26 cellular contexts compared by ENCODE assay signal in the genomic region with DNA sequence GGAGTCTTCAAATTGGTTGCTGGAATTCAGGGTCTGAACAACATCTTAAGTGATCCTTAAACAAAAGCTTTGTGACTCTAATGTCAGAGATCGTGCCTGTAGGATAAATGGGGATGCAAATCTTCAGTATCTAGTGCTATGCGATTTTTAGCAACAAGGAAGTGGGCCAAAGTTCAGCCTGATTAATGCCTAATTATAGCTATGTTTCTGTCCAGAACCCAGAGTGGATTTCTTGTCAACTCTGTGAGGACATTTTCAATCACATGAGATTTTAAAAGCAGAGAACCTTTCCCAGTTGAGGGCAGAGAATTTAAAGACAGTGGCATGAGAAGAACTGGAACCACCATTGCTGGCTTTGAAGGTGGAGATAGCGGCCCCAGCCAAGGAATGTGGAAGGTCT.
DNase-seq lines count a peak whose midpoint lies in the region; ATAC-seq and TF ChIP-seq lines count a peak whose summit lies in the region.
"Had no signal": no experiment of that assay in that cellular context is flagged by ENCODE, and none has a peak within 500 bp of the region (broad histone marks: within the 10 kb centered on the region; RNA-seq: fewer than 3 reads in every experiment).

No MANE protein-coding gene starts in this region.

- H3K4me1 Mint-ChIP-seq in naive thymus-derived CD4-positive, alpha-beta T cell = no peaks in the 10 kb centered on the region
- H3K4me1 Mint-ChIP-seq: CD14-positive monocyte; CD4-positive, alpha-beta memory T cell; CD4-positive, CD25-positive, alpha-beta regulatory T cell; CD8-positive, alpha-beta memory T cell had no signal

- H3K27ac ChIP-seq in left ventricle myocardium inferior (replicated peaks) = peak overlapping the region; percentile 50
- H3K27ac ChIP-seq in right cardiac atrium (ENCODE audit: low read length) = no peak overlapping the region
- H3K27ac ChIP-seq in Karpas-422 (ENCODE audit: low read length) = no peak overlapping the region
- no peak overlapping the region for H3K27ac ChIP-seq in naive thymus-derived CD4-positive, alpha-beta T cell (ENCODE audit: low read depth, low read length)
- H3K27ac ChIP-seq: BLaER1 had no signal

- ATAC-seq in Right ventricle myocardium inferior (no peak), right cardiac atrium (peak; percentile 38 to 40), left cardiac atrium (no peak)
- ATAC-seq in naive thymus-derived CD4-positive, alpha-beta T cell = no peak
- ATAC-seq: GM12878 had no signal

- no peaks in the 10 kb centered on the region for H3K27me3 Mint-ChIP-seq in naive thymus-derived CD4-positive, alpha-beta T cell
- H3K27me3 Mint-ChIP-seq: CD4-positive, alpha-beta memory T cell; CD4-positive, CD25-positive, alpha-beta regulatory T cell; CD8-positive, alpha-beta memory T cell had no signal

- CTCF ChIA-PET in naive thymus-derived CD4-positive, alpha-beta T cell (lab: Charles Lee) = no interaction called here

- WGBS in right cardiac atrium = 58% methylated on average over 3 of the region's 3 CpGs

- H3K9me2 ChIP-seq in Karpas-422 (replicated peaks; ENCODE audit: insufficient read depth, low read length) = no peaks in the 10 kb centered on the region

- H3K4me3 Mint-ChIP-seq in naive thymus-derived CD4-positive, alpha-beta T cell = no peak overlapping the region
- H3K4me3 Mint-ChIP-seq: CD14-positive monocyte; CD4-positive, alpha-beta memory T cell; CD8-positive, alpha-beta memory T cell had no signal

- H3K36me3 Mint-ChIP-seq in naive thymus-derived CD4-positive, alpha-beta T cell = no peaks in the 10 kb centered on the region
- H3K36me3 Mint-ChIP-seq: CD14-positive monocyte; CD4-positive, alpha-beta memory T cell; CD4-positive, CD25-positive, alpha-beta regulatory T cell; CD8-positive, alpha-beta memory T cell had no signal

- no peaks in the 10 kb centered on the region for H4K20me1 ChIP-seq in Karpas-422 (ENCODE audit: insufficient read depth, low read depth, low read length)
- H4K20me1 ChIP-seq: BLaER1 had no signal

- H3K9ac ChIP-seq in Karpas-422 (ENCODE audit: low read length) = no peak overlapping the region
- H3K9ac ChIP-seq: BLaER1 had no signal

- no peaks in the 10 kb centered on the region for H3K27me3 ChIP-seq in left ventricle myocardium inferior (ENCODE audit: low read depth)
- H3K27me3 ChIP-seq in right cardiac atrium (ENCODE audit: control insufficient read depth, insufficient read depth) = no peaks in the 10 kb centered on the region
- no peaks in the 10 kb centered on the region for H3K27me3 ChIP-seq in Karpas-422 (ENCODE audit: low read length)
- H3K27me3 ChIP-seq in neuron (ENCODE audit: insufficient read depth, low read length) = no peaks in the 10 kb centered on the region
- H3K27me3 ChIP-seq in naive thymus-derived CD4-positive, alpha-beta T cell (ENCODE audit: control insufficient read depth in 2 of 2, insufficient read depth in 2 of 2, low read length in 2 of 2) = no peaks in the 10 kb centered on the region
- H3K27me3 ChIP-seq: BE2C, BLaER1 had no signal

- DNase-seq in left ventricle myocardium inferior (no peak), Right ventricle myocardium inferior (ENCODE audit: missing footprints) (no peak), right cardiac atrium (no peak), left cardiac atrium (no peak), Karpas-422 (no peak), NCI-H2171 (lab: John Stamatoyannopoulos, UW) (no peak)
- DNase-seq in naive thymus-derived CD4-positive, alpha-beta T cell = no peak
- DNase-seq: 8988T; ACHN; BE2C; C1 segment of cervical spinal cord; CD4-positive, alpha-beta memory T cell; CD4-positive, CD25-positive, alpha-beta regulatory T cell; CD8-positive, alpha-beta memory T cell; COR-L47; DMS 273 treated with DMSO at 0.1 percent for 48 hours; DMS153; DMS53; DMS79; DND-41; EL; GDM1 had no signal

- H3K79me2 ChIP-seq in Karpas-422 (ENCODE audit: low read length) = no peaks in the 10 kb centered on the region

- POLR2A ChIA-PET in naive thymus-derived CD4-positive, alpha-beta T cell (lab: Charles Lee) = no interaction called here

- H3K4me3 ChIP-seq in left ventricle myocardium inferior (no peak overlapping the region), right cardiac atrium (ENCODE audit: low read length) (no peak overlapping the region), Karpas-422 (ENCODE audit: low read length) (no peak overlapping the region), neuron (ENCODE audit: low read length) (no peak overlapping the region)
- no peak overlapping the region for H3K4me3 ChIP-seq in naive thymus-derived CD4-positive, alpha-beta T cell (ENCODE audit: low read length)
- H3K4me3 ChIP-seq: BLaER1, GM12878 had no signal

- no peaks in the 10 kb centered on the region for H3K4me1 ChIP-seq in left ventricle myocardium inferior
- no peaks in the 10 kb centered on the region for H3K4me1 ChIP-seq in right cardiac atrium (ENCODE audit: control insufficient read depth, insufficient read depth, low read length)
- 0 out of 2 replicates have a peak, but pooled peaks cover 4% of the 10 kb centered on the region for H3K4me1 ChIP-seq in Karpas-422 (ENCODE audit: low read length)
- H3K4me1 ChIP-seq in neuron (ENCODE audit: insufficient read depth, low read length) = no peaks in the 10 kb centered on the region
- H3K4me1 ChIP-seq in naive thymus-derived CD4-positive, alpha-beta T cell (ENCODE audit: control insufficient read depth in 2 of 2, insufficient read depth in 2 of 2, low read length in 2 of 2) = no peaks in the 10 kb centered on the region
- H3K4me1 ChIP-seq: BLaER1 had no signal

- no peak for TF ChIP-seq CTCF in left ventricle myocardium inferior (IDR thresholded peaks at IDR 0.05; ENCODE audit: borderline replicate concordance)

- H3K36me3 ChIP-seq in left ventricle myocardium inferior (no peaks in the 10 kb centered on the region), Karpas-422 (ENCODE audit: insufficient read depth, low read length) (no peaks in the 10 kb centered on the region), neuron (ENCODE audit: insufficient read depth, low read length) (no peaks in the 10 kb centered on the region)
- no peaks in the 10 kb centered on the region for H3K36me3 ChIP-seq in naive thymus-derived CD4-positive, alpha-beta T cell (ENCODE audit: control insufficient read depth in 2 of 3, insufficient read depth in 3 of 3, low read length in 3 of 3)
- H3K36me3 ChIP-seq: BE2C, BLaER1 had no signal

- H3K9me3 Mint-ChIP-seq in naive thymus-derived CD4-positive, alpha-beta T cell = peaks cover 0 to 8% (median 0%) of the 10 kb centered on the region in 11 donors

- H2AFZ ChIP-seq in Karpas-422 (ENCODE audit: low read length) (peak overlapping the region; percentile 63), neuron (ENCODE audit: low read depth, low read length) (peak overlapping the region; percentile 61)

- H3K4me2 ChIP-seq in Karpas-422 (ENCODE audit: low read depth, low read length, poor library complexity, severe bottlenecking) = no peak overlapping the region
- H3K4me2 ChIP-seq: BLaER1 had no signal

- intact Hi-C loops in left ventricle myocardium inferior (cut with micrococcal nuclease) = no loop called here
- intact Hi-C loops in Right ventricle myocardium inferior (cut with DNase I) = no loop called here
- intact Hi-C loops in right cardiac atrium (cut with DNase I) = no loop called here
- intact Hi-C loops in left cardiac atrium (cut with DNase I) = no loop called here
- intact Hi-C loops in naive thymus-derived CD4-positive, alpha-beta T cell (cut with micrococcal nuclease) = no loop called here

- no peak overlapping the region for H3K27ac Mint-ChIP-seq in naive thymus-derived CD4-positive, alpha-beta T cell
- H3K27ac Mint-ChIP-seq: CD14-positive monocyte; CD4-positive, alpha-beta memory T cell; CD4-positive, CD25-positive, alpha-beta regulatory T cell; CD8-positive, alpha-beta memory T cell had no signal

- H3K9me3 ChIP-seq in left ventricle myocardium inferior (replicated peaks) (no peaks in the 10 kb centered on the region), right cardiac atrium (ENCODE audit: control insufficient read depth, low read length) (no peaks in the 10 kb centered on the region), Karpas-422 (ENCODE audit: low read length) (no peaks in the 10 kb centered on the region), neuron (ENCODE audit: low read length) (no peaks in the 10 kb centered on the region)
- no peaks in the 10 kb centered on the region for H3K9me3 ChIP-seq in naive thymus-derived CD4-positive, alpha-beta T cell (ENCODE audit: control insufficient read depth in 2 of 3, low read length in 3 of 3)
- H3K9me3 ChIP-seq: BE2C, BLaER1 had no signal

Comparison
In these comparisons a context has a peak if more than half of its experiments do, and no peak if none do; other contexts are left out.
1. ATAC-seq: peak in right cardiac atrium (2 of 2); none in Right ventricle myocardium inferior (single experiment), left cardiac atrium (0 of 2) and naive thymus-derived CD4-positive, alpha-beta T cell (single experiment).